In genomic region chr4:169070895-169071218, GRCh38 we compare ENCODE assay signal across 1 cellular context.
TF ChIP-seq lines count a peak whose summit lies in the region.

No MANE protein-coding gene starts in this region.

TF ChIP-seq in HepG2, 621 proteins besides CTCF, POLR2A, EP300 and RAD21 (continued from another document):
- peak; percentile 79 for TF ChIP-seq TBX2 (CRISPR knock-in tag; IDR thresholded peaks at IDR 0.05; ENCODE audit: borderline replicate concordance)
- TF ChIP-seq ZFP36 (IDR thresholded peaks at IDR 0.05; ENCODE audit: borderline replicate concordance, low read depth, low read length, partially characterized antibody) = no peak
- TF ChIP-seq PCBP2 (optimal IDR thresholded peaks at IDR 0.05; ENCODE audit: low read depth, low read length, poor library complexity, severe bottlenecking) = no peak
- TF ChIP-seq ZFX (CRISPR knock-in tag; IDR thresholded peaks at IDR 0.05; ENCODE audit: low read depth) = no peak
- TF ChIP-seq, protein P1, sequence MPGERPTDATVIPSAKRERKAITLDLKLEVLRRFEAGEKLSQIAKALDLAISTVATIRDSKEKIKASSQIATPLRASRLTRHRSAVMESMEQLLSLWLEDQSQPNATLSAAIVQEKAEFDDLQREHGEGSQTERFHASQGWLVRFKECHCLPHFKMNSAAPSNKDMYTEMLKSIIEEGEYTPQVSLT (CRISPR knock-in tag; IDR thresholded peaks at IDR 0.05; ENCODE audit: borderline replicate concordance, low read depth) = no peak
- peak; percentile 62 for TF ChIP-seq TAF1 (CRISPR knock-in tag; IDR thresholded peaks at IDR 0.05)
- TF ChIP-seq FOXA1 (IDR thresholded peaks at IDR 0.05) = peak; percentile 69; the same call in 1 of the 2 replicates
- TF ChIP-seq FOXA1 (CRISPR knock-in tag; IDR thresholded peaks at IDR 0.05) = peak; percentile 99
- no peak for TF ChIP-seq MTF1 (CRISPR knock-in tag; IDR thresholded peaks at IDR 0.05)
- no peak for TF ChIP-seq ZNF552 (CRISPR knock-in tag; IDR thresholded peaks at IDR 0.05; ENCODE audit: borderline replicate concordance)
- TF ChIP-seq, protein P2, sequence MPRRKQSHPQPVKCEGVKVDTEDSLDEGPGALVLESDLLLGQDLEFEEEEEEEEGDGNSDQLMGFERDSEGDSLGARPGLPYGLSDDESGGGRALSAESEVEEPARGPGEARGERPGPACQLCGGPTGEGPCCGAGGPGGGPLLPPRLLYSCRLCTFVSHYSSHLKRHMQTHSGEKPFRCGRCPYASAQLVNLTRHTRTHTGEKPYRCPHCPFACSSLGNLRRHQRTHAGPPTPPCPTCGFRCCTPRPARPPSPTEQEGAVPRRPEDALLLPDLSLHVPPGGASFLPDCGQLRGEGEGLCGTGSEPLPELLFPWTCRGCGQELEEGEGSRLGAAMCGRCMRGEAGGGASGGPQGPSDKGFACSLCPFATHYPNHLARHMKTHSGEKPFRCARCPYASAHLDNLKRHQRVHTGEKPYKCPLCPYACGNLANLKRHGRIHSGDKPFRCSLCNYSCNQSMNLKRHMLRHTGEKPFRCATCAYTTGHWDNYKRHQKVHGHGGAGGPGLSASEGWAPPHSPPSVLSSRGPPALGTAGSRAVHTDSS (CRISPR knock-in tag; conservative IDR thresholded peaks at IDR 0.05) = no peak
- no peak for TF ChIP-seq CSRNP1 (CRISPR knock-in tag; IDR thresholded peaks at IDR 0.05)
- no peak; the same call in 1 of the 2 replicates for TF ChIP-seq RXRA (CRISPR knock-in tag; IDR thresholded peaks at IDR 0.05)
- TF ChIP-seq MEIS1 (CRISPR knock-in tag; IDR thresholded peaks at IDR 0.05; ENCODE audit: borderline replicate concordance) = peak; percentile 99
- TF ChIP-seq SAFB2 (CRISPR knock-in tag; IDR thresholded peaks at IDR 0.05; ENCODE audit: borderline replicate concordance, low read depth) = no peak
- no peak for TF ChIP-seq SMARCE1 (IDR thresholded peaks at IDR 0.05; ENCODE audit: borderline replicate concordance)
- TF ChIP-seq ZNF547 (CRISPR knock-in tag; IDR thresholded peaks at IDR 0.05) = no peak
- TF ChIP-seq DNMT1 (CRISPR knock-in tag; IDR thresholded peaks at IDR 0.05) = no peak
- no peak for TF ChIP-seq MLLT10 (CRISPR knock-in tag; IDR thresholded peaks at IDR 0.05)
- no peak for TF ChIP-seq ZBTB10 (CRISPR knock-in tag; IDR thresholded peaks at IDR 0.05; ENCODE audit: borderline replicate concordance)
- no peak for TF ChIP-seq MTA3 (CRISPR knock-in tag; IDR thresholded peaks at IDR 0.05)
- TF ChIP-seq KDM4B (CRISPR knock-in tag; IDR thresholded peaks at IDR 0.05) = no peak
- peak; percentile 65; the same call in 1 of the 2 replicates for TF ChIP-seq FOXJ3 (CRISPR knock-in tag; IDR thresholded peaks at IDR 0.05; ENCODE audit: borderline replicate concordance)
- TF ChIP-seq NCOA5 (CRISPR knock-in tag; IDR thresholded peaks at IDR 0.05) = no peak
- TF ChIP-seq ZNF773 (CRISPR knock-in tag; IDR thresholded peaks at IDR 0.05; ENCODE audit: borderline replicate concordance) = no peak
- TF ChIP-seq ZNF570 (CRISPR knock-in tag; IDR thresholded peaks at IDR 0.05; ENCODE audit: borderline replicate concordance) = no peak
- no peak for TF ChIP-seq ZNF446 (CRISPR knock-in tag; IDR thresholded peaks at IDR 0.05)
- no peak for TF ChIP-seq HBP1 (CRISPR knock-in tag; IDR thresholded peaks at IDR 0.05; ENCODE audit: low read depth)
- TF ChIP-seq ZNF12 (CRISPR knock-in tag; IDR thresholded peaks at IDR 0.05) = no peak; the same call in 1 of the 2 replicates
- TF ChIP-seq, protein P3, sequence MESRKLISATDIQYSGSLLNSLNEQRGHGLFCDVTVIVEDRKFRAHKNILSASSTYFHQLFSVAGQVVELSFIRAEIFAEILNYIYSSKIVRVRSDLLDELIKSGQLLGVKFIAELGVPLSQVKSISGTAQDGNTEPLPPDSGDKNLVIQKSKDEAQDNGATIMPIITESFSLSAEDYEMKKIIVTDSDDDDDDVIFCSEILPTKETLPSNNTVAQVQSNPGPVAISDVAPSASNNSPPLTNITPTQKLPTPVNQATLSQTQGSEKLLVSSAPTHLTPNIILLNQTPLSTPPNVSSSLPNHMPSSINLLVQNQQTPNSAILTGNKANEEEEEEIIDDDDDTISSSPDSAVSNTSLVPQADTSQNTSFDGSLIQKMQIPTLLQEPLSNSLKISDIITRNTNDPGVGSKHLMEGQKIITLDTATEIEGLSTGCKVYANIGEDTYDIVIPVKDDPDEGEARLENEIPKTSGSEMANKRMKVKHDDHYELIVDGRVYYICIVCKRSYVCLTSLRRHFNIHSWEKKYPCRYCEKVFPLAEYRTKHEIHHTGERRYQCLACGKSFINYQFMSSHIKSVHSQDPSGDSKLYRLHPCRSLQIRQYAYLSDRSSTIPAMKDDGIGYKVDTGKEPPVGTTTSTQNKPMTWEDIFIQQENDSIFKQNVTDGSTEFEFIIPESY (CRISPR knock-in tag; IDR thresholded peaks at IDR 0.05) = peak; percentile 66; the same call in 1 of the 2 replicates
- no peak for TF ChIP-seq FOSL1 (CRISPR knock-in tag; IDR thresholded peaks at IDR 0.05; ENCODE audit: borderline replicate concordance)
- TF ChIP-seq, protein P4, sequence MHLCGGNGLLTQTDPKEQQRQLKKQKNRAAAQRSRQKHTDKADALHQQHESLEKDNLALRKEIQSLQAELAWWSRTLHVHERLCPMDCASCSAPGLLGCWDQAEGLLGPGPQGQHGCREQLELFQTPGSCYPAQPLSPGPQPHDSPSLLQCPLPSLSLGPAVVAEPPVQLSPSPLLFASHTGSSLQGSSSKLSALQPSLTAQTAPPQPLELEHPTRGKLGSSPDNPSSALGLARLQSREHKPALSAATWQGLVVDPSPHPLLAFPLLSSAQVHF (CRISPR knock-in tag; IDR thresholded peaks at IDR 0.05) = no peak
- no peak for TF ChIP-seq PHB2 (IDR thresholded peaks at IDR 0.05; ENCODE audit: partially characterized antibody)
- no peak for TF ChIP-seq MBNL3 (CRISPR knock-in tag; conservative IDR thresholded peaks at IDR 0.05)
- peak; percentile 68; the same call in 1 of the 2 replicates for TF ChIP-seq NFKBIZ (CRISPR knock-in tag; IDR thresholded peaks at IDR 0.05)
- TF ChIP-seq, protein P5, sequence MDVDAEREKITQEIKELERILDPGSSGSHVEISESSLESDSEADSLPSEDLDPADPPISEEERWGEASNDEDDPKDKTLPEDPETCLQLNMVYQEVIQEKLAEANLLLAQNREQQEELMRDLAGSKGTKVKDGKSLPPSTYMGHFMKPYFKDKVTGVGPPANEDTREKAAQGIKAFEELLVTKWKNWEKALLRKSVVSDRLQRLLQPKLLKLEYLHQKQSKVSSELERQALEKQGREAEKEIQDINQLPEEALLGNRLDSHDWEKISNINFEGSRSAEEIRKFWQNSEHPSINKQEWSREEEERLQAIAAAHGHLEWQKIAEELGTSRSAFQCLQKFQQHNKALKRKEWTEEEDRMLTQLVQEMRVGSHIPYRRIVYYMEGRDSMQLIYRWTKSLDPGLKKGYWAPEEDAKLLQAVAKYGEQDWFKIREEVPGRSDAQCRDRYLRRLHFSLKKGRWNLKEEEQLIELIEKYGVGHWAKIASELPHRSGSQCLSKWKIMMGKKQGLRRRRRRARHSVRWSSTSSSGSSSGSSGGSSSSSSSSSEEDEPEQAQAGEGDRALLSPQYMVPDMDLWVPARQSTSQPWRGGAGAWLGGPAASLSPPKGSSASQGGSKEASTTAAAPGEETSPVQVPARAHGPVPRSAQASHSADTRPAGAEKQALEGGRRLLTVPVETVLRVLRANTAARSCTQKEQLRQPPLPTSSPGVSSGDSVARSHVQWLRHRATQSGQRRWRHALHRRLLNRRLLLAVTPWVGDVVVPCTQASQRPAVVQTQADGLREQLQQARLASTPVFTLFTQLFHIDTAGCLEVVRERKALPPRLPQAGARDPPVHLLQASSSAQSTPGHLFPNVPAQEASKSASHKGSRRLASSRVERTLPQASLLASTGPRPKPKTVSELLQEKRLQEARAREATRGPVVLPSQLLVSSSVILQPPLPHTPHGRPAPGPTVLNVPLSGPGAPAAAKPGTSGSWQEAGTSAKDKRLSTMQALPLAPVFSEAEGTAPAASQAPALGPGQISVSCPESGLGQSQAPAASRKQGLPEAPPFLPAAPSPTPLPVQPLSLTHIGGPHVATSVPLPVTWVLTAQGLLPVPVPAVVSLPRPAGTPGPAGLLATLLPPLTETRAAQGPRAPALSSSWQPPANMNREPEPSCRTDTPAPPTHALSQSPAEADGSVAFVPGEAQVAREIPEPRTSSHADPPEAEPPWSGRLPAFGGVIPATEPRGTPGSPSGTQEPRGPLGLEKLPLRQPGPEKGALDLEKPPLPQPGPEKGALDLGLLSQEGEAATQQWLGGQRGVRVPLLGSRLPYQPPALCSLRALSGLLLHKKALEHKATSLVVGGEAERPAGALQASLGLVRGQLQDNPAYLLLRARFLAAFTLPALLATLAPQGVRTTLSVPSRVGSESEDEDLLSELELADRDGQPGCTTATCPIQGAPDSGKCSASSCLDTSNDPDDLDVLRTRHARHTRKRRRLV (CRISPR knock-in tag; IDR thresholded peaks at IDR 0.05) = no peak
- TF ChIP-seq ZNF18 (CRISPR knock-in tag; IDR thresholded peaks at IDR 0.05; ENCODE audit: insufficient replicate concordance) = no peak
- peak; percentile 79 for TF ChIP-seq ZMYM2 (CRISPR knock-in tag; IDR thresholded peaks at IDR 0.05)
- TF ChIP-seq KDM2A (CRISPR knock-in tag; IDR thresholded peaks at IDR 0.05; ENCODE audit: borderline replicate concordance, low read depth) = peak; percentile 73; the same call in 1 of the 2 replicates
